In the genomic region with DNA sequence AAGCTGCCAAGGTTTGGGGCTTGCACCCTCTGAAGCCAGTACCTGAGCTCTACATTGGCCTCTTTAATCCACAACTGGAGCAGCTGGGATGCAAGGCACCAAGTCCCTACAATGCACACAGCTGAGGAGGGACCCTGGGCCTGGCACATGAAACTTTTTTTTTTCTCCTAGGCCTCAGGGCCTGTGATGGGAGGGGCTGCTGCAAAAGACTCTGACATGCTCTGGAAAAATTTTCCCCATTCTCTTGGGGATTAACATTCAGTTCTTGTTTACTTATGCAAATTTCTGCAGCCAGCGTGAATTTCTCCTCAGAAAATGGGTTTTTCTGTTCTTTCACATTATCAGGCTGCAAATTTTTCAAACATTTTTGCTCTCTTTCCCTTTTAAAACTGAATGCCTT, we compare ENCODE assay signal across 20 cellular contexts.
"Had no signal": no experiment of that assay in that cellular context is flagged by ENCODE, and none has a peak within 500 bp of the region (broad histone marks: within the 10 kb centered on the region; RNA-seq: fewer than 3 reads in every experiment).

No MANE protein-coding gene starts in this region.

- H3K36me3 ChIP-seq: ascending aorta, breast epithelium, esophagus muscularis mucosa, heart right ventricle, suprapubic skin, transverse colon, vagina had no signal

- H3K4me3 ChIP-seq: ascending aorta, breast epithelium, coronary artery, esophagus muscularis mucosa, heart right ventricle, smooth muscle cell, suprapubic skin, transverse colon, vagina had no signal

- H3K27ac Mint-ChIP-seq: naive thymus-derived CD8-positive, alpha-beta T cell; stimulated activated naive CD8-positive, alpha-beta T cell treated with anti-CD3 and anti-CD28 coated beads, Interleukin-15, amount 100 ng/mL, for 72 hours had no signal

- H3K4me3 Mint-ChIP-seq: naive thymus-derived CD8-positive, alpha-beta T cell; stimulated activated naive CD8-positive, alpha-beta T cell treated with anti-CD3 and anti-CD28 coated beads, Interleukin-15, amount 100 ng/mL, for 72 hours had no signal

- H3K4me1 ChIP-seq: ascending aorta, breast epithelium, esophagus muscularis mucosa, heart right ventricle, parathyroid adenoma, suprapubic skin, transverse colon, vagina had no signal

- DNase-seq: activated CD4-positive, alpha-beta T cell treated with anti-CD3 and anti-CD28 coated beads, Interleukin-2, amount 50 U/mL, for 1 hour; activated CD4-positive, CD25-positive, alpha-beta regulatory T cell treated with anti-CD3 and anti-CD28 coated beads, Interleukin-2, amount 50 U/mL, for 72 hours; activated CD8-positive, alpha-beta memory T cell treated with anti-CD3 and anti-CD28 coated beads, Interleukin-2, amount 50 U/mL, for 48 hours; activated effector memory CD4-positive, alpha-beta T cell treated with anti-CD3 and anti-CD28 coated beads, Interleukin-2, amount 50 U/mL, for 16 hours; activated naive CD4-positive, alpha-beta T cell treated with anti-CD3 and anti-CD28 coated beads, Interleukin-2, amount 50 U/mL, for 16 hours; activated T-cell treated with anti-CD3 and anti-CD28 coated beads, Interleukin-2, amount 50 U/mL, for 48 hours; heart right ventricle; naive thymus-derived CD8-positive, alpha-beta T cell; stimulated activated CD4-positive, alpha-beta T cell treated with anti-CD3 and anti-CD28 coated beads, Interleukin-4, amount 100 ng/mL, for 1 hour; stimulated activated naive CD8-positive, alpha-beta T cell treated with anti-CD3 and anti-CD28 coated beads, Interleukin-15, amount 100 ng/mL, for 72 hours; transverse colon had no signal

- H3K27me3 Mint-ChIP-seq: naive thymus-derived CD8-positive, alpha-beta T cell; stimulated activated naive CD8-positive, alpha-beta T cell treated with anti-CD3 and anti-CD28 coated beads, Interleukin-15, amount 100 ng/mL, for 72 hours had no signal

- H3K27me3 ChIP-seq: ascending aorta, breast epithelium, esophagus muscularis mucosa, heart right ventricle, suprapubic skin, transverse colon, vagina had no signal

- H3K27ac ChIP-seq: ascending aorta, breast epithelium, coronary artery, esophagus muscularis mucosa, heart right ventricle, parathyroid adenoma, suprapubic skin, transverse colon, vagina had no signal

- H3K4me1 Mint-ChIP-seq: naive thymus-derived CD8-positive, alpha-beta T cell; stimulated activated naive CD8-positive, alpha-beta T cell treated with anti-CD3 and anti-CD28 coated beads, Interleukin-15, amount 100 ng/mL, for 72 hours had no signal

- ATAC-seq: heart right ventricle; naive thymus-derived CD8-positive, alpha-beta T cell; sciatic nerve; stimulated activated naive CD8-positive, alpha-beta T cell treated with anti-CD3 and anti-CD28 coated beads, Interleukin-15, amount 100 ng/mL, for 72 hours had no signal

- H3K9me3 ChIP-seq: ascending aorta, breast epithelium, esophagus muscularis mucosa, transverse colon, vagina had no signal
